In genomic region chr14:38238881-38239280, GRCh38 we compare ENCODE assay signal across 15 cellular contexts. TPM values are rescaled to one million over a fixed set of nuclear protein-coding genes. Genes with fewer than 3 reads are reported as not detected.
"Had no signal": no experiment of that assay in that cellular context is flagged by ENCODE, and none has a peak within 500 bp of the region (broad histone marks: within the 10 kb centered on the region; RNA-seq: fewer than 3 reads in every experiment).

No MANE protein-coding gene starts in this region.

- H3K27me3 ChIP-seq: ascending aorta, breast epithelium, neutrophil had no signal

- DNase-seq: activated CD4-positive, alpha-beta T cell treated with anti-CD3 and anti-CD28 coated beads, Interleukin-2, amount 50 U/mL, for 1 hour; activated naive CD4-positive, alpha-beta T cell; cerebellar nuclear complex; effector memory CD4-positive, alpha-beta T cell; mucosa of descending colon; naive thymus-derived CD8-positive, alpha-beta T cell had no signal

- H2AFZ ChIP-seq: parathyroid adenoma had no signal

- H3K36me3 ChIP-seq: ascending aorta, breast epithelium, neutrophil had no signal

- ATAC-seq: activated CD4-positive, CD25-positive, alpha-beta regulatory T cell treated with anti-CD3 and anti-CD28 coated beads, Interleukin-2, amount 50 U/mL, for 24 hours; mucosa of descending colon; naive thymus-derived CD8-positive, alpha-beta T cell; stimulated activated effector memory CD8-positive, alpha-beta T cell treated with anti-CD3 and anti-CD28 coated beads, Interleukin-12 subunit alpha, Interleukin-12 subunit beta, amount 100 ng/mL, for 72 hours had no signal

- H3K4me1 ChIP-seq: ascending aorta, breast epithelium, parathyroid adenoma had no signal

- H3K79me2 ChIP-seq: parathyroid adenoma had no signal

- H3K27ac ChIP-seq: ascending aorta, breast epithelium, epithelial cell of prostate, neutrophil, parathyroid adenoma had no signal

- H3K9ac ChIP-seq: parathyroid adenoma had no signal

- H3K4me3 ChIP-seq: ascending aorta, breast epithelium, mucosa of descending colon had no signal

- H3K9me3 ChIP-seq: ascending aorta, breast epithelium, mucosa of descending colon, neutrophil had no signal

- FAIRE-seq: islet of Langerhans had no signal

RNA-seq across cellular contexts. Expression of gene CLEC14A, which starts 17.0 kb away (rescaled TPM):
- total RNA-seq: activated CD8-positive, alpha-beta memory T cell treated with anti-CD3 and anti-CD28 coated beads for 36 hours; naive thymus-derived CD8-positive, alpha-beta T cell had no signal

RNA-seq across cellular contexts. Expression of gene SSTR1, which starts 31.2 kb away (rescaled TPM):
- total RNA-seq: activated CD8-positive, alpha-beta memory T cell treated with anti-CD3 and anti-CD28 coated beads for 36 hours; naive thymus-derived CD8-positive, alpha-beta T cell had no signal
- polyA plus RNA-seq: naive thymus-derived CD8-positive, alpha-beta T cell had no signal
